ENCODE assay signal across 11 cellular contexts in genomic region chr19:38796154-38796553, GRCh38. TPM values are rescaled to one million over a fixed set of nuclear protein-coding genes. Genes with fewer than 3 reads are reported as not detected.
"Had no signal": no experiment of that assay in that cellular context is flagged by ENCODE, and none has a peak within 500 bp of the region (broad histone marks: within the 10 kb centered on the region; RNA-seq: fewer than 3 reads in every experiment).

No MANE protein-coding gene starts in this region.

- H3K9me3 Mint-ChIP-seq: IgD-negative memory B cell had no signal

- FAIRE-seq: HepG2, HTR-8/SVneo had no signal

- H3K27ac ChIP-seq: HL-60, KMS-11 had no signal

- DNase-seq: IMR-90, Karpas-422, KBM-7, KG1 had no signal

- H3K4me3 Mint-ChIP-seq: IgD-negative memory B cell had no signal

- ATAC-seq: HepG2 had no signal

- H3K4me2 ChIP-seq: KMS-11 had no signal

- H3K27ac Mint-ChIP-seq: IgD-negative memory B cell had no signal

- H3K9ac ChIP-seq: KMS-11 had no signal

- H3K27me3 Mint-ChIP-seq: IgD-negative memory B cell had no signal

RNA-seq across cellular contexts. Expression of gene LGALS7B, which starts 7.2 kb away (rescaled TPM):
- total RNA-seq: HT-29, HT1080, IMR-90 had no signal
- polyA plus RNA-seq: IgD-negative memory B cell, IMR-90 had no signal

RNA-seq across cellular contexts. Expression of gene LGALS4, which starts 16.6 kb away (rescaled TPM):
- total RNA-seq: IMR-90 had no signal
- polyA plus RNA-seq: IgD-negative memory B cell had no signal

RNA-seq across cellular contexts. Expression of gene LGALS7, which starts 22.8 kb away (rescaled TPM):
- total RNA-seq: HepG2, HT1080, IMR-90 had no signal
- polyA plus RNA-seq: IgD-negative memory B cell, IMR-90 had no signal
